8 cellular contexts compared by ENCODE assay signal in genomic region chr9:136089697-136090045, GRCh38. TPM values are rescaled to one million over a fixed set of nuclear protein-coding genes. Genes with fewer than 3 reads are reported as not detected.
DNase-seq lines count a peak whose midpoint lies in the region; ATAC-seq and TF ChIP-seq lines count a peak whose summit lies in the region.

No MANE protein-coding gene starts in this region.

- no peak for TF ChIP-seq POLR2A in NB4 (IDR thresholded peaks at IDR 0.05; ENCODE audit: extremely low read depth, insufficient read length)
- no peak for TF ChIP-seq POLR2A in sigmoid colon (IDR thresholded peaks at IDR 0.05)
- TF ChIP-seq POLR2A in upper lobe of left lung (IDR thresholded peaks at IDR 0.05), result no peak

- H3K27ac ChIP-seq in sigmoid colon (peak overlapping the region; percentile 97 to 98 (median 98)), upper lobe of left lung (peak overlapping the region in 1 of 4 donors; percentile 96)

- no peaks in the 10 kb centered on the region for H3K36me3 ChIP-seq in sigmoid colon
- peaks cover 0 to 9% (median 0%) of the 10 kb centered on the region in 4 donors for H3K36me3 ChIP-seq in upper lobe of left lung

- H3K4me1 ChIP-seq in sigmoid colon (peaks cover 0 to 92% (median 89%) of the 10 kb centered on the region in 4 donors), upper lobe of left lung (peaks cover 76 to 98% (median 82%) of the 10 kb centered on the region in 4 donors)

- no peak for TF ChIP-seq CTCF in NB4 (IDR thresholded peaks at IDR 0.05; ENCODE audit: low read depth, low read length)
- TF ChIP-seq CTCF in sigmoid colon (IDR thresholded peaks at IDR 0.05), result peak in 2 of 4 experiments; percentile 38
- TF ChIP-seq CTCF in upper lobe of left lung (IDR thresholded peaks at IDR 0.05), result peak in 2 of 6 experiments; percentile 10 to 11

- intact Hi-C loops in sigmoid colon (cut with DNase I), result loop anchor here (2.0 to 5.0 kb wide), 3 partner anchors 21 to 458 kb away; partner anchors contain the start of gene NOTCH1

- DNase-seq in NCI-H1105 treated with DMSO at 0.1 percent for 48 hours (lab: John Stamatoyannopoulos, UW), result peak; percentile 9
- no peak for DNase-seq in NCI-H1105 (lab: John Stamatoyannopoulos, UW)
- DNase-seq in NB4 (ENCODE audit: low read depth), result peak; percentile 68
- peak; percentile 95 for DNase-seq in epidermal melanocyte (ENCODE audit: insufficient read length, low spot score)
- DNase-seq in sigmoid colon, result no peak
- DNase-seq in upper lobe of left lung, result no peak
- DNase-seq in SK-N-DZ (ENCODE audit: low spot score), result no peak
- DNase-seq in NCI-H2029 (lab: John Stamatoyannopoulos, UW), result no peak

- H3K4me3 ChIP-seq in NB4 (ENCODE audit: low read depth, low read length) (peak overlapping the region; percentile 21), sigmoid colon (peak overlapping the region in 1 of 4 donors; percentile 34), upper lobe of left lung (no peak overlapping the region)

- H3K27me3 ChIP-seq in sigmoid colon (no peaks in the 10 kb centered on the region), upper lobe of left lung (no peaks in the 10 kb centered on the region)

- no peak for ATAC-seq in upper lobe of left lung (ENCODE audit: low FRiP score in 2 of 2)

- TF ChIP-seq EP300 in sigmoid colon (IDR thresholded peaks at IDR 0.05) (no peak), upper lobe of left lung (IDR thresholded peaks at IDR 0.05) (no peak)

- 24 to 36% methylated on average over 3 of the region's 3 CpGs for WGBS in sigmoid colon, 2 donors
- WGBS in upper lobe of left lung, 2 donors, result 27 to 34% methylated on average over 3 of the region's 3 CpGs

- no peaks in the 10 kb centered on the region for H3K9me3 ChIP-seq in sigmoid colon
- no peaks in the 10 kb centered on the region for H3K9me3 ChIP-seq in upper lobe of left lung

RNA-seq across cellular contexts. Expression of gene NACC2, which starts 5.4 kb away (rescaled TPM):
- total RNA-seq in sigmoid colon (10 to 100 TPM; 41.6 to 80.0 (median 65.4) TPM), upper lobe of left lung (10 to 100 TPM; 16.8 to 38.4 (median 31.3) TPM)
- polyA plus RNA-seq in sigmoid colon, result 10 to 100 TPM in 1 of 3 donors, 1 to 10 TPM in 2; 3.6 to 14.3 (median 5.1) TPM
- not detected in 2 replicates for polyA plus RNA-seq in SK-N-DZ (2014; cell fraction: cytosol; rRNA removed)
- not detected in 2 replicates for polyA plus RNA-seq in SK-N-DZ (2014; cell fraction: nucleus; rRNA removed)

RNA-seq across cellular contexts. Expression of gene TMEM250, which starts 29.0 kb away (rescaled TPM):
- total RNA-seq in sigmoid colon, result 10 to 100 TPM; 23.7 to 35.6 (median 30.2) TPM
- polyA plus RNA-seq in sigmoid colon, result 10 to 100 TPM; 25.4 to 48.4 (median 27.6) TPM
- 10 to 100 TPM; 37.6 to 49.6 (median 38.4) TPM for total RNA-seq in upper lobe of left lung
- polyA plus RNA-seq in SK-N-DZ (2014; cell fraction: cytosol; rRNA removed), result 18.3 and 20.8 TPM in 2 replicates
- polyA plus RNA-seq in SK-N-DZ (2014; cell fraction: nucleus; rRNA removed), result 20.0 and 24.9 TPM in 2 replicates

Comparison
In these comparisons a context has a peak if more than half of its experiments do, and no peak if none do; other contexts are left out.
1. DNase-seq: peak in NCI-H1105 treated with DMSO at 0.1 percent for 48 hours (single experiment), NB4 (single experiment) and epidermal melanocyte (single experiment); none in NCI-H1105 (single experiment), sigmoid colon (single experiment), upper lobe of left lung (0 of 2), SK-N-DZ (single experiment) and NCI-H2029 (single experiment).